In the genomic region with DNA sequence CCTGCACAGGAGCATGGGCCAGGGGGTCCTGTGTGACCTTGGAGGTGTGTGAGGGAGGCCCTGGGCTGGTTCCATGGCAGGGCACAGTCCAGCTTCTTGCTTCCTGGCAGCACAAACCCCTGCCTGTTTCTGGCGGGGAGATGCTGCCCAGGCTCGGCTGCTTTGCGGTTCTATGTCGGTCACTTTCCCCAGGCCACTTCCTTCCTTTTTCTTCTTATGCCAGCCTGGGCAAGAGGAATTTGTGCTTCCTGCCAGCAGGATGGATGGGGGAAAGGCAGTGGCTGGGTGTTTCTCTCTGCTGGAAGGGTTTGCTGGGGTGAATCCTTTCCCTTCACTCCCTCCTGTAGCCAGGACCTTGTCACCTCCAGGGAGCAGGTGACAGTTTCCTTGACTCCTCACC, we compare ENCODE assay signal across 12 cellular contexts. TPM values are rescaled to one million over a fixed set of nuclear protein-coding genes. Genes with fewer than 3 reads are reported as not detected.
DNase-seq lines count a peak whose midpoint lies in the region; ATAC-seq and TF ChIP-seq lines count a peak whose summit lies in the region.
"Had no signal": no experiment of that assay in that cellular context is flagged by ENCODE, and none has a peak within 500 bp of the region (broad histone marks: within the 10 kb centered on the region; RNA-seq: fewer than 3 reads in every experiment).

No MANE protein-coding gene starts in this region.

- H3K27me3 ChIP-seq in sigmoid colon (no peaks in the 10 kb centered on the region), BE2C (no peaks in the 10 kb centered on the region)

- H3K4me3 ChIP-seq in sigmoid colon: no peak overlapping the region
- H3K4me3 ChIP-seq in BE2C (ENCODE audit: low read depth, low read length): no peak overlapping the region

- H3K36me3 ChIP-seq in sigmoid colon (no peaks in the 10 kb centered on the region), BE2C (no peaks in the 10 kb centered on the region)

- TF ChIP-seq EP300 in sigmoid colon (IDR thresholded peaks at IDR 0.05): no peak

- intact Hi-C loops in sigmoid colon (cut with DNase I): no loop called here

- 35 to 49% methylated on average over 4 of the region's 4 CpGs for WGBS in sigmoid colon, 2 donors

- no peak for ATAC-seq in HG02642 (IDR thresholded peaks at IDR 0.05; ENCODE audit: poor library complexity, unreplicated experiment)
- ATAC-seq: stimulated activated effector memory CD8-positive, alpha-beta T cell treated with anti-CD3 and anti-CD28 coated beads, Interleukin-12 subunit alpha, Interleukin-12 subunit beta, amount 100 ng/mL, for 72 hours had no signal

- H3K9me3 ChIP-seq in sigmoid colon: no peaks in the 10 kb centered on the region
- no peaks in the 10 kb centered on the region for H3K9me3 ChIP-seq in BE2C

- H3K4me1 ChIP-seq in sigmoid colon (peaks cover 0 to 82% (median 71%) of the 10 kb centered on the region in 4 donors), BE2C (peaks cover 33% of the 10 kb centered on the region)

- POLR2A ChIA-PET in RWPE1 (lab: Yijun Ruan, JAX; ENCODE audit: low non-redundant PET): no interaction called here

- peak; percentile 59 for DNase-seq in Daoy (ENCODE audit: low read depth)
- no peak for DNase-seq in RWPE1 (ENCODE audit: low spot score)
- peak; percentile 74 for DNase-seq in glomerular visceral epithelial cell (ENCODE audit: extremely low spot score)
- DNase-seq in sigmoid colon: no peak
- no peak for DNase-seq in BE2C
- no peak for DNase-seq in NCI-H1092 (lab: John Stamatoyannopoulos, UW)
- no peak for DNase-seq in NCI-H526 (lab: John Stamatoyannopoulos, UW)
- DNase-seq: activated T-cell treated with anti-CD3 and anti-CD28 coated beads for 4 hours, T1000 had no signal

- TF ChIP-seq POLR2A in sigmoid colon (IDR thresholded peaks at IDR 0.05): no peak

- H3K27ac ChIP-seq in RWPE1 (peak overlapping the region; percentile 78), sigmoid colon (peak overlapping the region in 3 of 4 donors; percentile 47 to 74 (median 72))
- H3K27ac ChIP-seq: KMS-11 had no signal

- CTCF ChIA-PET in RWPE1 (lab: Yijun Ruan, JAX): interaction anchor here (0.7 kb wide), 1 partner anchor 68 kb away, joined by 3 read pairs; no protein-coding TSS in a partner anchor

- no peak for TF ChIP-seq CTCF in RWPE1 (conservative IDR thresholded peaks at IDR 0.05; ENCODE audit: low read depth)
- no peak for TF ChIP-seq CTCF in sigmoid colon (IDR thresholded peaks at IDR 0.05)
- no peak for TF ChIP-seq CTCF in BE2C (IDR thresholded peaks at IDR 0.05; ENCODE audit: low read depth, low read length)

RNA-seq across cellular contexts. Expression of a gene that starts 24.3 kb away (rescaled TPM):
- 20.3 and 22.7 TPM in 2 replicates for total RNA-seq in Daoy (2014; rRNA removed; shearing (Covaris generic))
- total RNA-seq in sigmoid colon: 10 to 100 TPM; 22.1 to 56.5 (median 26.5) TPM
- polyA plus RNA-seq in sigmoid colon: 10 to 100 TPM; 15.1 to 31.7 (median 25.8) TPM
- polyA plus RNA-seq in BE2C (2012; ENCODE audit: insufficient read depth, insufficient read length, low read depth): 3.6 TPM

Comparison
In these comparisons a context has a peak if more than half of its experiments do, and no peak if none do; other contexts are left out.
1. DNase-seq: peak in Daoy (single experiment) and glomerular visceral epithelial cell (single experiment); none in RWPE1 (single experiment), sigmoid colon (single experiment), BE2C (single experiment), NCI-H1092 (single experiment) and NCI-H526 (0 of 2).